ENCODE assay signal across 8 cellular contexts in the genomic region with DNA sequence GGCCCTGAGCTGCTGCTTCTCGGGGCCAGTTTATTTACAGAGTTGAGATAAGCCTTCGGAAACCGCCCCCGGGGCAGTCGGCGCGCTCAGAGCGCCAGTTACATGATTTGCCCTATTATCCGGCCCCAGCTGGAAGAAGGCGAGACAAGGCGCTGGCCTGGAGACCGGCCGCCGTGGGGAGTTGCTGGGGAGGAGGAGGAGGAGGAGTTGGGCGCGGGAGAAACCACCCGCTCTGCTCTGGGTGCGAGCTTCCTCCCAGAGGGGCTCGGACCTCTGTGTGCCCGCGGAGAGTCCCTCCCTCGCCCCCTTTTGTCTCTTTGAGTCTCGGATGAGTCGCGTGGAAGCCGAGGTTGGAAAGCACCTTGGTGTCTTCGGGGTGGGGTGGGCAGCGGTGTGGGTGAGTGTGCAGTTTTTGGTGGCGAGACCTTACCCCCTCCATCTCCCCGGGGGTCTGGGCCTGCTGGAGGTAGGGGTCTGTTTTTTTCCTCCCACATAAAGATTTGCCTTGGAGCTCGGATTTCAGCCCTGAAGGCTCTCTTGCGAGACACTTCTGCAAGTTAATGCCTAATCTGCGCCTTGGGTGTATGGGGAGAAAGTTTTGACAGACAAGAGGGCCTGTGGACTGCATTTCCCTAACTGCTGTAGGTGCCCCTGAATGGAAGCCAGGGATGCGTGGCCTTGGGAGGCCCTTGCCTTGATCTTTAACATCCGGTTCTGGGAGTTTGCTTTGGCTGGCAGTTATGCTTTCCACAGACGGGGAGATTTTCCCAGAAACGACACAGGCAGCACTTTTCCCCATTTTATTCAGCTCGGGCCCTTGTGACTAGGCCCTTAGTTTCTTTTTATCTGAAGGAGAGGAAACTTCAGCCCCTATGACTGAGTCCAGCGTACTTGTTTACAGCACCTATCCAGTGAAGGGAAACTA.
A peak's percentile ranks its signal among the peaks of the same experiment; 100 is the strongest.
DNase-seq lines count a peak whose midpoint lies in the region; ATAC-seq and TF ChIP-seq lines count a peak whose summit lies in the region.

No MANE protein-coding gene starts in this region.

- DNase-seq in NCI-H82 (lab: John Stamatoyannopoulos, UW) (peak; percentile 69), NCI-H82 treated with DMSO at 0.1 percent for 48 hours (lab: John Stamatoyannopoulos, UW; ENCODE audit: unreplicated experiment) (no peak), cardiac fibroblast (ENCODE audit: low read depth in 2 of 2) (peak; percentile 52 to 72), kidney tubule cell (ENCODE audit: low spot score) (peak; percentile 78)
- peak; percentile 53 for DNase-seq in stimulated activated CD4-positive, alpha-beta T cell treated with anti-CD3 and anti-CD28 coated beads, Interleukin-4, amount 100 ng/mL, for 1 hour

- TF ChIP-seq CTCF in cardiac fibroblast (IDR thresholded peaks at IDR 0.05; ENCODE audit: low read depth, low read length): no peak

- peak overlapping the region; percentile 69 to 88 for H3K4me3 ChIP-seq in cardiac fibroblast (replicated peaks in 1 of 2; ENCODE audit: low read depth in 2 of 2, low read length in 2 of 2)

- ATAC-seq in HG03342 (IDR thresholded peaks at IDR 0.05; ENCODE audit: unreplicated experiment) (peak; percentile 29), SK-N-SH treated with all-trans-retinoic acid at 6 μM for 48 hours (peak; percentile 7; the same call in 2 of the 3 replicates), GM18868 (IDR thresholded peaks at IDR 0.05; ENCODE audit: unreplicated experiment) (no peak)

TF ChIP-seq in SK-N-SH treated with all-trans-retinoic acid at 6 μM for 48 hours, 23 proteins besides CTCF, POLR2A, EP300 and RAD21:
- TF ChIP-seq ZFP3 (CRISPR knock-in tag; IDR thresholded peaks at IDR 0.05) (no peak), ZC3H10 (CRISPR knock-in tag; IDR thresholded peaks at IDR 0.05) (no peak), PATZ1 (CRISPR knock-in tag; IDR thresholded peaks at IDR 0.05; ENCODE audit: borderline replicate concordance) (no peak), TOX (CRISPR knock-in tag; IDR thresholded peaks at IDR 0.05; ENCODE audit: borderline replicate concordance) (no peak), OSR1 (CRISPR knock-in tag; IDR thresholded peaks at IDR 0.05) (no peak), ZNF70 (CRISPR knock-in tag; IDR thresholded peaks at IDR 0.05) (no peak), TCF4 (CRISPR knock-in tag; IDR thresholded peaks at IDR 0.05; ENCODE audit: borderline replicate concordance) (no peak), ISL1 (CRISPR knock-in tag; IDR thresholded peaks at IDR 0.05) (no peak), ZFP30 (CRISPR knock-in tag; IDR thresholded peaks at IDR 0.05) (no peak), CSDC2 (CRISPR knock-in tag; IDR thresholded peaks at IDR 0.05) (no peak), RARB (CRISPR knock-in tag; IDR thresholded peaks at IDR 0.05) (no peak)
